Comparison of ENCODE assay signal across 23 cellular contexts in the genomic region with DNA sequence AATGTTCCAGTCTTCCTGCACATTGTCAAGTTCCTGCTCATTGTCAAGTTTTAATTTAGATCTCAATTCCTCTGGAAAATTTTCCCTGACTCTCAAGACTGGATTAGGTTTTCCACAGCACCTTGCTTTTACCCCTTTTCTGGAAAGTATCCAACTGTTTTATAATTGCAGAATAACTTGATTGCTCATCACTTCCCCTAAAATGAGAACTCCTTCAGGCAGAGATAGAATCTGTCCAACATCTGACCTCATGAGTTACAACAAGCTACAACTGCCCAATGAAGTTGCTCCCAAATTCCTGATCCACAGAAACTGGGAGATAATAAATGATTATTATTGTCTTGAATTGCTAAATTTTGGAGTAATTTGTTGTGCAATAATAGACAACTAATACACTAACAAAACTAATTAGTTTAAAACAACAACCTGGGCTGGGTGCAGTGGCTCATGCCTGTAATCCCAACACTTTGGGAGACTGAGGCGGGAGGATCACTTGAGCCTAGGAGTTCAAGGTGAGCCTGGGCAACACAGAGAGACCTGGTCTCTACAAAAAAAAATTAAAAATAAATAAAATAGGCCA. TPM values are rescaled to one million over a fixed set of nuclear protein-coding genes. Genes with fewer than 3 reads are reported as not detected.
DNase-seq lines count a peak whose midpoint lies in the region; ATAC-seq and TF ChIP-seq lines count a peak whose summit lies in the region.
"Had no signal": no experiment of that assay in that cellular context is flagged by ENCODE, and none has a peak within 500 bp of the region (broad histone marks: within the 10 kb centered on the region; RNA-seq: fewer than 3 reads in every experiment).

No MANE protein-coding gene starts in this region.

- H2AFZ ChIP-seq in PC-3 (ENCODE audit: low read length) = no peak overlapping the region
- no peak overlapping the region for H2AFZ ChIP-seq in trophoblast cell (ENCODE audit: insufficient read depth, low read length, poor library complexity)

- peaks cover 36% of the 10 kb centered on the region for H3K4me1 ChIP-seq in PC-3 (ENCODE audit: insufficient read depth, low read length)
- H3K4me1 ChIP-seq in trophoblast cell (ENCODE audit: control insufficient read depth in 1 of 2, insufficient read depth in 2 of 2, low read length in 2 of 2) = peaks cover 0 to 6% of the 10 kb centered on the region in 2 experiments
- H3K4me1 ChIP-seq: ascending aorta, BE2C, testis had no signal

- H3K9me2 ChIP-seq in PC-3 (replicated peaks; ENCODE audit: low read length) = no peaks in the 10 kb centered on the region

- DNase-seq in ELR (ENCODE audit: low read depth) = peak; percentile 60
- peak; percentile 62 for DNase-seq in PC-3
- DNase-seq in epithelial cell of prostate (ENCODE audit: low read depth, low spot score) = peak; percentile 34
- DNase-seq in trophoblast cell = peak in 1 of 2 donors; percentile 9
- DNase-seq in cerebellar cortex (ENCODE audit: low spot score) = no peak
- no peak for DNase-seq in activated CD4-positive, alpha-beta T cell treated with anti-CD3 and anti-CD28 coated beads, Interleukin-2, amount 50 U/mL, for 48 hours
- no peak for DNase-seq in NCI-H1048 (lab: John Stamatoyannopoulos, UW)
- DNase-seq: activated CD4-positive, alpha-beta T cell treated with anti-CD3 and anti-CD28 coated beads for 48 hours; activated CD8-positive, alpha-beta memory T cell treated with anti-CD3 and anti-CD28 coated beads, Interleukin-2, amount 50 U/mL, for 4 hours; activated naive CD4-positive, alpha-beta T cell; BE2C; glutamatergic neuron; naive B cell; NCI-H187 treated with DMSO at 0.1 percent for 48 hours; posterior cingulate gyrus; testis had no signal

- POLR2A ChIA-PET in PC-3 (lab: Charles Lee; ENCODE audit: unreplicated experiment) = no interaction called here

- H3K23ac ChIP-seq in trophoblast cell (ENCODE audit: low read length) = no peak overlapping the region

- no peak overlapping the region for H2BK12ac ChIP-seq in trophoblast cell (ENCODE audit: low read length)

- no peak overlapping the region for H4K12ac ChIP-seq in trophoblast cell (ENCODE audit: low read depth, low read length)

- no peaks in the 10 kb centered on the region for H4K20me1 ChIP-seq in PC-3 (ENCODE audit: low read length)

- no peaks in the 10 kb centered on the region for H3K36me3 ChIP-seq in PC-3 (ENCODE audit: low read depth, low read length)
- no peaks in the 10 kb centered on the region for H3K36me3 ChIP-seq in trophoblast cell (ENCODE audit: control insufficient read depth in 1 of 2, insufficient read depth in 2 of 2, low read length in 2 of 2)
- H3K36me3 ChIP-seq: ascending aorta, BE2C had no signal

- H3K9ac ChIP-seq in PC-3 (ENCODE audit: low read length) (peak overlapping the region; percentile 18; the same call in 1 of the 2 replicates), trophoblast cell (ENCODE audit: low read length) (no peak overlapping the region)

- no peak overlapping the region for H2BK120ac ChIP-seq in trophoblast cell (ENCODE audit: insufficient read depth, low read length, poor library complexity)

- H3K79me1 ChIP-seq in trophoblast cell (ENCODE audit: low read length) = no peaks in the 10 kb centered on the region

- H2BK5ac ChIP-seq in trophoblast cell (ENCODE audit: low read depth, low read length, poor library complexity) = no peak overlapping the region

- H3F3A ChIP-seq in PC-3 (ENCODE audit: low read length, unreplicated experiment) = peaks cover 8% of the 10 kb centered on the region

- H3K79me2 ChIP-seq in PC-3 (ENCODE audit: low read length) (peaks cover 8% of the 10 kb centered on the region), trophoblast cell (ENCODE audit: control insufficient read depth, insufficient read depth, low read length, poor library complexity) (no peaks in the 10 kb centered on the region)

- WGBS in trophoblast cell (ENCODE audit: extremely low coverage, insufficient coverage, insufficient read length) = no CpG with 5 or more reads among the region's 1 CpG

- H2AK5ac ChIP-seq in trophoblast cell (ENCODE audit: low read length) = no peak overlapping the region

- intact Hi-C loops in PC-3 (cut with micrococcal nuclease) = loop anchor here (2.0 to 5.0 kb wide), 2 partner anchors 14 to 33 kb away; a partner anchor contains a TSS

- no peak for TF ChIP-seq CTCF in PC-3 (conservative IDR thresholded peaks at IDR 0.05; ENCODE audit: low read depth, low read length)

- H3K27ac ChIP-seq in PC-3 (ENCODE audit: low read length) (peak overlapping the region; percentile 84), epithelial cell of prostate (peak overlapping the region; percentile 74), trophoblast cell (ENCODE audit: low read depth, low read length) (peak overlapping the region; percentile 41)
- H3K27ac ChIP-seq: ascending aorta, SK-N-MC, testis had no signal

- ATAC-seq in PC-3 (peak; percentile 31), HG02938 (IDR thresholded peaks at IDR 0.05; ENCODE audit: unreplicated experiment) (no peak)

- H4K8ac ChIP-seq in trophoblast cell (ENCODE audit: low read depth, low read length) = no peak overlapping the region

- BruUV-seq in PC-3 (replicated peaks; lab: Mats Ljungman, UMichigan) = no TSS peak

- H3K4me3 ChIP-seq in PC-3 (ENCODE audit: low read length) (no peak overlapping the region), trophoblast cell (ENCODE audit: low read depth, low read length) (no peak overlapping the region)
- H3K4me3 ChIP-seq: ascending aorta, SK-N-MC, testis had no signal

- CTCF ChIA-PET in PC-3 (lab: Charles Lee) = no interaction called here

- H3K4me2 ChIP-seq in PC-3 (ENCODE audit: low read length) (peak overlapping the region; percentile 21), trophoblast cell (ENCODE audit: low read length) (no peak overlapping the region)

- no peak overlapping the region for H3K14ac ChIP-seq in trophoblast cell (ENCODE audit: low read length)

- H3K9me3 ChIP-seq in PC-3 (ENCODE audit: low read length) = no peaks in the 10 kb centered on the region
- H3K9me3 ChIP-seq in trophoblast cell (ENCODE audit: insufficient read depth, low read depth, low read length) = no peaks in the 10 kb centered on the region
- H3K9me3 ChIP-seq: BE2C, testis had no signal

- no peak overlapping the region for H3K4ac ChIP-seq in trophoblast cell (ENCODE audit: low read depth, low read length)

- no peaks in the 10 kb centered on the region for H3K27me3 ChIP-seq in PC-3 (ENCODE audit: low read length)
- no peaks in the 10 kb centered on the region for H3K27me3 ChIP-seq in trophoblast cell (ENCODE audit: insufficient read depth, low read length)
- H3K27me3 ChIP-seq: ascending aorta, BE2C, testis had no signal

- H4K91ac ChIP-seq in trophoblast cell (ENCODE audit: low read depth, low read length) = no peak overlapping the region

- H3K18ac ChIP-seq in trophoblast cell (ENCODE audit: low read length) = no peak overlapping the region

RNA-seq across cellular contexts. Expression of a gene that starts 10.0 kb away (rescaled TPM):
- 0.22 TPM in 1 of 2 replicates, not detected in the other for total RNA-seq in PC-3 (2014; rRNA removed)
- polyA plus RNA-seq in trophoblast cell (2013) = not detected in 2 replicates
- total RNA-seq: ascending aorta, HT-29, lung microvascular endothelial cell, NCI-H460 had no signal
- polyA plus RNA-seq: small intestine had no signal

RNA-seq across cellular contexts. Expression of a gene that starts 34.2 kb away (rescaled TPM):
- total RNA-seq in PC-3 (2014; rRNA removed) = 51.7 and 57.1 TPM in 2 replicates
- 4.1 and 4.5 TPM in 2 replicates for polyA plus RNA-seq in trophoblast cell (2013)

Comparison
In these comparisons a context has a peak if more than half of its experiments do, and no peak if none do; other contexts are left out.
1. DNase-seq: peak in ELR (single experiment), PC-3 (single experiment) and epithelial cell of prostate (single experiment); none in cerebellar cortex (single experiment), activated CD4-positive, alpha-beta T cell treated with anti-CD3 and anti-CD28 coated beads, Interleukin-2, amount 50 U/mL, for 48 hours (0 of 2) and NCI-H1048 (single experiment).
2. Peak in every context shown above with its lines, with median percentiles within 50 percentile points of each other: H3K27ac ChIP-seq.